Comparison of ENCODE assay signal across 8 cellular contexts in genomic region chr15:40105517-40106202, GRCh38. TPM values are rescaled to one million over a fixed set of nuclear protein-coding genes. Genes with fewer than 3 reads are reported as not detected.
DNase-seq lines count a peak whose midpoint lies in the region; ATAC-seq and TF ChIP-seq lines count a peak whose summit lies in the region.

No MANE protein-coding gene starts in this region.

- peak overlapping the region; percentile 75 for H3K4me3 Mint-ChIP-seq in Calu3 (ENCODE audit: low read depth, unreplicated experiment)
- peak overlapping the region; percentile 85 for H3K4me3 Mint-ChIP-seq in activated naive CD8-positive, alpha-beta T cell

- H3K27me3 Mint-ChIP-seq in Calu3 (ENCODE audit: unreplicated experiment): no peaks in the 10 kb centered on the region
- H3K27me3 Mint-ChIP-seq in activated naive CD8-positive, alpha-beta T cell: no peaks in the 10 kb centered on the region

- H3K4me1 ChIP-seq in parathyroid adenoma (peaks cover 38% of the 10 kb centered on the region), foreskin keratinocyte (peaks cover 22% of the 10 kb centered on the region)

- peak; percentile 14 for ATAC-seq in HG02798 (IDR thresholded peaks at IDR 0.05; ENCODE audit: poor library complexity, unreplicated experiment)
- ATAC-seq in HG02852 (IDR thresholded peaks at IDR 0.05; ENCODE audit: unreplicated experiment): no peak
- no peak for ATAC-seq in GM19455 (IDR thresholded peaks at IDR 0.05; ENCODE audit: unreplicated experiment)
- no peak for ATAC-seq in foreskin keratinocyte

- H3K4me3 ChIP-seq in parathyroid adenoma (ENCODE audit: low read depth, low read length): no peak overlapping the region

- CTCF ChIA-PET in Calu3 (lab: Charles Lee): interaction anchor here (0.6 to 5.5 kb wide), 3 partner anchors 56 to 277 kb away, joined by 3 to 75 read pairs (median 7); no protein-coding TSS in a partner anchor

- H3K79me2 ChIP-seq in parathyroid adenoma: no peaks in the 10 kb centered on the region

- no peaks in the 10 kb centered on the region for H3K9me3 ChIP-seq in parathyroid adenoma (ENCODE audit: control insufficient read depth, low read length)

- intact Hi-C loops in Calu3 (cut with micrococcal nuclease; ENCODE audit: unreplicated experiment): loop anchor here (5.0 kb wide), 2 partner anchors 38 to 57 kb away; partner anchors contain the start of gene BUB1B

- no TSS peak for BruUV-seq in Calu3 (replicated peaks; lab: Mats Ljungman, UMichigan)

- H3K27ac ChIP-seq in parathyroid adenoma (peak overlapping the region; percentile 39), foreskin keratinocyte (no peak overlapping the region)

- DNase-seq in Calu3 (no peak), foreskin keratinocyte (no peak), DMS53 (lab: John Stamatoyannopoulos, UW) (no peak)

- TF ChIP-seq CTCF in Calu3 (IDR thresholded peaks at IDR 0.05; ENCODE audit: unreplicated experiment) (no peak), parathyroid adenoma (IDR thresholded peaks at IDR 0.05) (no peak), foreskin keratinocyte (conservative IDR thresholded peaks at IDR 0.05) (no peak)

- H3K27me3 ChIP-seq in parathyroid adenoma (ENCODE audit: control insufficient read depth, insufficient read depth, low read length) (no peaks in the 10 kb centered on the region), foreskin keratinocyte (no peaks in the 10 kb centered on the region)

- no peak overlapping the region for H3K4me2 ChIP-seq in parathyroid adenoma (ENCODE audit: low read length)

- no peak overlapping the region for H3K9ac ChIP-seq in parathyroid adenoma

- H2AFZ ChIP-seq in parathyroid adenoma: no peak overlapping the region

- peaks cover 35% of the 10 kb centered on the region for H3K36me3 Mint-ChIP-seq in Calu3 (ENCODE audit: insufficient read depth, unreplicated experiment)
- no peaks in the 10 kb centered on the region for H3K36me3 Mint-ChIP-seq in activated naive CD8-positive, alpha-beta T cell

- H3K4me1 Mint-ChIP-seq in Calu3 (ENCODE audit: low read depth, unreplicated experiment): peaks cover 58% of the 10 kb centered on the region
- H3K4me1 Mint-ChIP-seq in activated naive CD8-positive, alpha-beta T cell (ENCODE audit: low read depth): peaks cover 61% of the 10 kb centered on the region

- no peaks in the 10 kb centered on the region for H3K9me3 Mint-ChIP-seq in Calu3 (ENCODE audit: low read depth, unreplicated experiment)
- no peaks in the 10 kb centered on the region for H3K9me3 Mint-ChIP-seq in activated naive CD8-positive, alpha-beta T cell (ENCODE audit: low read depth)

- H3K36me3 ChIP-seq in parathyroid adenoma (ENCODE audit: control insufficient read depth, insufficient read depth, low read length): no peaks in the 10 kb centered on the region

- H3K27ac Mint-ChIP-seq in Calu3 (ENCODE audit: unreplicated experiment): no peak overlapping the region
- H3K27ac Mint-ChIP-seq in activated naive CD8-positive, alpha-beta T cell: peak overlapping the region; percentile 89

RNA-seq across cellular contexts. Expression of gene BMF, which starts 3.0 kb away (rescaled TPM):
- total RNA-seq in Calu3 (2022): 7.9 and 11.5 TPM in 2 replicates
- 0.07 and 0.34 TPM in 2 replicates for total RNA-seq in foreskin keratinocyte
- 0.07 and 0.22 TPM in 2 replicates for polyA plus RNA-seq in foreskin keratinocyte

RNA-seq across cellular contexts. Expression of gene BUB1B, which starts 55.2 kb away (rescaled TPM):
- total RNA-seq in Calu3 (2022) (39.0 and 41.8 TPM in 2 replicates), foreskin keratinocyte (34.8 and 45.9 TPM in 2 replicates)
- polyA plus RNA-seq in foreskin keratinocyte: 19.3 and 24.4 TPM in 2 replicates
